ENCODE assay signal across 1 cellular context in the genomic region with DNA sequence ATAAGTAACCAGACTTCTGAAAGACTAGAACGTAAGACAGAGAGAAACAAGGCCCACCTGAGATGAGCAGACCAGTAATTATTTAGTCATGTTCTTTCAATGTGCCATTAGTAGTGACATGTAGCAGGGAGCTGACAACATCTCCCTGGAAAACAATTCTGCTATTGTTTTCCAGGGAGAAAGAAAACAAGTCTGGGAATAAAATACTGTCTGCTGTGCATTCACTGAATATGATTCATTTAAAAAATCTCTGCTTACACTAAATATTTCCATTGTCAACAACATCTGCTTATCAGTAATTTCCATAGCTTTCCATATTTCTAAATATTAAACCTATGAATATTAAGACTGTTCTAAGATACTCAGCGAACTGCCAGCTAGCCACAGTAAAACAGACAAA.
TF ChIP-seq lines count a peak whose summit lies in the region.

No MANE protein-coding gene starts in this region.

TF ChIP-seq in GM23338, 12 proteins besides CTCF, POLR2A, EP300 and RAD21:
- TF ChIP-seq, protein P1, sequence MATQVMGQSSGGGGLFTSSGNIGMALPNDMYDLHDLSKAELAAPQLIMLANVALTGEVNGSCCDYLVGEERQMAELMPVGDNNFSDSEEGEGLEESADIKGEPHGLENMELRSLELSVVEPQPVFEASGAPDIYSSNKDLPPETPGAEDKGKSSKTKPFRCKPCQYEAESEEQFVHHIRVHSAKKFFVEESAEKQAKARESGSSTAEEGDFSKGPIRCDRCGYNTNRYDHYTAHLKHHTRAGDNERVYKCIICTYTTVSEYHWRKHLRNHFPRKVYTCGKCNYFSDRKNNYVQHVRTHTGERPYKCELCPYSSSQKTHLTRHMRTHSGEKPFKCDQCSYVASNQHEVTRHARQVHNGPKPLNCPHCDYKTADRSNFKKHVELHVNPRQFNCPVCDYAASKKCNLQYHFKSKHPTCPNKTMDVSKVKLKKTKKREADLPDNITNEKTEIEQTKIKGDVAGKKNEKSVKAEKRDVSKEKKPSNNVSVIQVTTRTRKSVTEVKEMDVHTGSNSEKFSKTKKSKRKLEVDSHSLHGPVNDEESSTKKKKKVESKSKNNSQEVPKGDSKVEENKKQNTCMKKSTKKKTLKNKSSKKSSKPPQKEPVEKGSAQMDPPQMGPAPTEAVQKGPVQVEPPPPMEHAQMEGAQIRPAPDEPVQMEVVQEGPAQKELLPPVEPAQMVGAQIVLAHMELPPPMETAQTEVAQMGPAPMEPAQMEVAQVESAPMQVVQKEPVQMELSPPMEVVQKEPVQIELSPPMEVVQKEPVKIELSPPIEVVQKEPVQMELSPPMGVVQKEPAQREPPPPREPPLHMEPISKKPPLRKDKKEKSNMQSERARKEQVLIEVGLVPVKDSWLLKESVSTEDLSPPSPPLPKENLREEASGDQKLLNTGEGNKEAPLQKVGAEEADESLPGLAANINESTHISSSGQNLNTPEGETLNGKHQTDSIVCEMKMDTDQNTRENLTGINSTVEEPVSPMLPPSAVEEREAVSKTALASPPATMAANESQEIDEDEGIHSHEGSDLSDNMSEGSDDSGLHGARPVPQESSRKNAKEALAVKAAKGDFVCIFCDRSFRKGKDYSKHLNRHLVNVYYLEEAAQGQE (IDR thresholded peaks at IDR 0.05; ENCODE audit: unreplicated experiment), result no peak
- TF ChIP-seq POLR2AphosphoS5 (IDR thresholded peaks at IDR 0.05; ENCODE audit: low read depth), result no peak
- no peak for TF ChIP-seq STAT1 (IDR thresholded peaks at IDR 0.05; ENCODE audit: unreplicated experiment)
- TF ChIP-seq ZNF462 (CRISPR knock-in tag; IDR thresholded peaks at IDR 0.05), result no peak
- TF ChIP-seq CREB1 (CRISPR knock-in tag; IDR thresholded peaks at IDR 0.05; ENCODE audit: low read depth), result no peak
- TF ChIP-seq ZNF331 (CRISPR knock-in tag; IDR thresholded peaks at IDR 0.05; ENCODE audit: low read depth), result no peak
- no peak for TF ChIP-seq EZH2phosphoT487 (IDR thresholded peaks at IDR 0.05; ENCODE audit: unreplicated experiment)
- TF ChIP-seq ETS1 (IDR thresholded peaks at IDR 0.05), result no peak
- no peak for TF ChIP-seq EZH2 (IDR thresholded peaks at IDR 0.05; ENCODE audit: low read depth, unreplicated experiment)
- TF ChIP-seq NANOG (IDR thresholded peaks at IDR 0.05; ENCODE audit: borderline replicate concordance), result no peak
- no peak for TF ChIP-seq JUNB (IDR thresholded peaks at IDR 0.05; ENCODE audit: unreplicated experiment)
- no peak for TF ChIP-seq ZNF114 (CRISPR knock-in tag; IDR thresholded peaks at IDR 0.05)
